In genomic region chr7:22822486-22823141, GRCh38 we compare ENCODE assay signal across 1 cellular context.
TF ChIP-seq lines count a peak whose summit lies in the region.

Gene TOMM7 (minus strand): TSS chr7:22822849. CDS start chr7:22822779, 70 bp downstream.

TF ChIP-seq in K562, 482 proteins besides CTCF, POLR2A, EP300 and RAD21 (continued from another document and continues in another):
- TF ChIP-seq, protein P1, sequence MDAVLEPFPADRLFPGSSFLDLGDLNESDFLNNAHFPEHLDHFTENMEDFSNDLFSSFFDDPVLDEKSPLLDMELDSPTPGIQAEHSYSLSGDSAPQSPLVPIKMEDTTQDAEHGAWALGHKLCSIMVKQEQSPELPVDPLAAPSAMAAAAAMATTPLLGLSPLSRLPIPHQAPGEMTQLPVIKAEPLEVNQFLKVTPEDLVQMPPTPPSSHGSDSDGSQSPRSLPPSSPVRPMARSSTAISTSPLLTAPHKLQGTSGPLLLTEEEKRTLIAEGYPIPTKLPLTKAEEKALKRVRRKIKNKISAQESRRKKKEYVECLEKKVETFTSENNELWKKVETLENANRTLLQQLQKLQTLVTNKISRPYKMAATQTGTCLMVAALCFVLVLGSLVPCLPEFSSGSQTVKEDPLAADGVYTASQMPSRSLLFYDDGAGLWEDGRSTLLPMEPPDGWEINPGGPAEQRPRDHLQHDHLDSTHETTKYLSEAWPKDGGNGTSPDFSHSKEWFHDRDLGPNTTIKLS (IDR thresholded peaks at IDR 0.05; ENCODE audit: borderline replicate concordance, low read depth), result peak; percentile 75; the same call in 1 of the 2 replicates
- TF ChIP-seq NEUROD1 (IDR thresholded peaks at IDR 0.05; ENCODE audit: borderline replicate concordance, low read depth, low read length, partially characterized antibody), result no peak
- TF ChIP-seq GTF2E2 (tag; IDR thresholded peaks at IDR 0.05), result peak; percentile 88
- no peak for TF ChIP-seq ZNF696 (CRISPR knock-in tag; conservative IDR thresholded peaks at IDR 0.05)
- TF ChIP-seq JUNB (CRISPR knock-in tag; conservative IDR thresholded peaks at IDR 0.05), result no peak
- no peak for TF ChIP-seq PURB (CRISPR knock-in tag; IDR thresholded peaks at IDR 0.05; ENCODE audit: low read depth)
- TF ChIP-seq, protein P2, sequence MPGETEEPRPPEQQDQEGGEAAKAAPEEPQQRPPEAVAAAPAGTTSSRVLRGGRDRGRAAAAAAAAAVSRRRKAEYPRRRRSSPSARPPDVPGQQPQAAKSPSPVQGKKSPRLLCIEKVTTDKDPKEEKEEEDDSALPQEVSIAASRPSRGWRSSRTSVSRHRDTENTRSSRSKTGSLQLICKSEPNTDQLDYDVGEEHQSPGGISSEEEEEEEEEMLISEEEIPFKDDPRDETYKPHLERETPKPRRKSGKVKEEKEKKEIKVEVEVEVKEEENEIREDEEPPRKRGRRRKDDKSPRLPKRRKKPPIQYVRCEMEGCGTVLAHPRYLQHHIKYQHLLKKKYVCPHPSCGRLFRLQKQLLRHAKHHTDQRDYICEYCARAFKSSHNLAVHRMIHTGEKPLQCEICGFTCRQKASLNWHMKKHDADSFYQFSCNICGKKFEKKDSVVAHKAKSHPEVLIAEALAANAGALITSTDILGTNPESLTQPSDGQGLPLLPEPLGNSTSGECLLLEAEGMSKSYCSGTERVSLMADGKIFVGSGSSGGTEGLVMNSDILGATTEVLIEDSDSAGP (CRISPR knock-in tag; IDR thresholded peaks at IDR 0.05), result no peak
- no peak for TF ChIP-seq ZNF311 (CRISPR knock-in tag; IDR thresholded peaks at IDR 0.05)
- TF ChIP-seq ZNF174 (CRISPR knock-in tag; IDR thresholded peaks at IDR 0.05), result no peak
- TF ChIP-seq ZNF75A (CRISPR knock-in tag; IDR thresholded peaks at IDR 0.05), result no peak
- TF ChIP-seq SRSF9 (IDR thresholded peaks at IDR 0.05; ENCODE audit: borderline replicate concordance, low read depth, low read length), result no peak
- peak; percentile 94 for TF ChIP-seq RFX1 (IDR thresholded peaks at IDR 0.05)
- TF ChIP-seq, protein P3, sequence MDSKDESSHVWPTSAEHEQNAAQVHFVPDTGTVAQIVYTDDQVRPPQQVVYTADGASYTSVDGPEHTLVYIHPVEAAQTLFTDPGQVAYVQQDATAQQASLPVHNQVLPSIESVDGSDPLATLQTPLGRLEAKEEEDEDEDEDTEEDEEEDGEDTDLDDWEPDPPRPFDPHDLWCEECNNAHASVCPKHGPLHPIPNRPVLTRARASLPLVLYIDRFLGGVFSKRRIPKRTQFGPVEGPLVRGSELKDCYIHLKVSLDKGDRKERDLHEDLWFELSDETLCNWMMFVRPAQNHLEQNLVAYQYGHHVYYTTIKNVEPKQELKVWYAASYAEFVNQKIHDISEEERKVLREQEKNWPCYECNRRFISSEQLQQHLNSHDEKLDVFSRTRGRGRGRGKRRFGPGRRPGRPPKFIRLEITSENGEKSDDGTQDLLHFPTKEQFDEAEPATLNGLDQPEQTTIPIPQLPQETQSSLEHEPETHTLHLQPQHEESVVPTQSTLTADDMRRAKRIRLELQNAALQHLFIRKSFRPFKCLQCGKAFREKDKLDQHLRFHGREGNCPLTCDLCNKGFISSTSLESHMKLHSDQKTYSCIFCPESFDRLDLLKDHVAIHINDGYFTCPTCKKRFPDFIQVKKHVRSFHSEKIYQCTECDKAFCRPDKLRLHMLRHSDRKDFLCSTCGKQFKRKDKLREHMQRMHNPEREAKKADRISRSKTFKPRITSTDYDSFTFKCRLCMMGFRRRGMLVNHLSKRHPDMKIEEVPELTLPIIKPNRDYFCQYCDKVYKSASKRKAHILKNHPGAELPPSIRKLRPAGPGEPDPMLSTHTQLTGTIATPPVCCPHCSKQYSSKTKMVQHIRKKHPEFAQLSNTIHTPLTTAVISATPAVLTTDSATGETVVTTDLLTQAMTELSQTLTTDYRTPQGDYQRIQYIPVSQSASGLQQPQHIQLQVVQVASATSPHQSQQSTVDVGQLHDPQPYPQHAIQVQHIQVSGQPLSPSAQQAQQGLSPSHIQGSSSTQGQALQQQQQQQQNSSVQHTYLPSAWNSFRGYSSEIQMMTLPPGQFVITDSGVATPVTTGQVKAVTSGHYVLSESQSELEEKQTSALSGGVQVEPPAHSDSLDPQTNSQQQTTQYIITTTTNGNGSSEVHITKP (IDR thresholded peaks at IDR 0.05; ENCODE audit: partially characterized antibody), result peak; percentile 54
- no peak for TF ChIP-seq FOSL1 (tag; conservative IDR thresholded peaks at IDR 0.05)
- TF ChIP-seq CAMTA2 (CRISPR knock-in tag; conservative IDR thresholded peaks at IDR 0.05), result no peak
- no peak for TF ChIP-seq SREBF1 (IDR thresholded peaks at IDR 0.05; ENCODE audit: borderline replicate concordance, low read depth, low read length)
- TF ChIP-seq, protein P4, sequence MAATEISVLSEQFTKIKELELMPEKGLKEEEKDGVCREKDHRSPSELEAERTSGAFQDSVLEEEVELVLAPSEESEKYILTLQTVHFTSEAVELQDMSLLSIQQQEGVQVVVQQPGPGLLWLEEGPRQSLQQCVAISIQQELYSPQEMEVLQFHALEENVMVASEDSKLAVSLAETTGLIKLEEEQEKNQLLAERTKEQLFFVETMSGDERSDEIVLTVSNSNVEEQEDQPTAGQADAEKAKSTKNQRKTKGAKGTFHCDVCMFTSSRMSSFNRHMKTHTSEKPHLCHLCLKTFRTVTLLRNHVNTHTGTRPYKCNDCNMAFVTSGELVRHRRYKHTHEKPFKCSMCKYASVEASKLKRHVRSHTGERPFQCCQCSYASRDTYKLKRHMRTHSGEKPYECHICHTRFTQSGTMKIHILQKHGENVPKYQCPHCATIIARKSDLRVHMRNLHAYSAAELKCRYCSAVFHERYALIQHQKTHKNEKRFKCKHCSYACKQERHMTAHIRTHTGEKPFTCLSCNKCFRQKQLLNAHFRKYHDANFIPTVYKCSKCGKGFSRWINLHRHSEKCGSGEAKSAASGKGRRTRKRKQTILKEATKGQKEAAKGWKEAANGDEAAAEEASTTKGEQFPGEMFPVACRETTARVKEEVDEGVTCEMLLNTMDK (IDR thresholded peaks at IDR 0.05; ENCODE audit: borderline replicate concordance, insufficient read depth, low read depth, low read length, poor library complexity, severe bottlenecking), result no peak
- no peak for TF ChIP-seq SRSF3 (IDR thresholded peaks at IDR 0.05; ENCODE audit: insufficient read depth, low read length)
- no peak for TF ChIP-seq ILK (tag; IDR thresholded peaks at IDR 0.05; ENCODE audit: borderline replicate concordance, low read depth)
- no peak; the same call in 1 of the 2 replicates for TF ChIP-seq STAT5A (IDR thresholded peaks at IDR 0.05; ENCODE audit: borderline replicate concordance, low read length)
- peak; percentile 51; the same call in 1 of the 2 replicates for TF ChIP-seq GABPA (tag; conservative IDR thresholded peaks at IDR 0.05; ENCODE audit: low read depth)
- TF ChIP-seq, protein P5, sequence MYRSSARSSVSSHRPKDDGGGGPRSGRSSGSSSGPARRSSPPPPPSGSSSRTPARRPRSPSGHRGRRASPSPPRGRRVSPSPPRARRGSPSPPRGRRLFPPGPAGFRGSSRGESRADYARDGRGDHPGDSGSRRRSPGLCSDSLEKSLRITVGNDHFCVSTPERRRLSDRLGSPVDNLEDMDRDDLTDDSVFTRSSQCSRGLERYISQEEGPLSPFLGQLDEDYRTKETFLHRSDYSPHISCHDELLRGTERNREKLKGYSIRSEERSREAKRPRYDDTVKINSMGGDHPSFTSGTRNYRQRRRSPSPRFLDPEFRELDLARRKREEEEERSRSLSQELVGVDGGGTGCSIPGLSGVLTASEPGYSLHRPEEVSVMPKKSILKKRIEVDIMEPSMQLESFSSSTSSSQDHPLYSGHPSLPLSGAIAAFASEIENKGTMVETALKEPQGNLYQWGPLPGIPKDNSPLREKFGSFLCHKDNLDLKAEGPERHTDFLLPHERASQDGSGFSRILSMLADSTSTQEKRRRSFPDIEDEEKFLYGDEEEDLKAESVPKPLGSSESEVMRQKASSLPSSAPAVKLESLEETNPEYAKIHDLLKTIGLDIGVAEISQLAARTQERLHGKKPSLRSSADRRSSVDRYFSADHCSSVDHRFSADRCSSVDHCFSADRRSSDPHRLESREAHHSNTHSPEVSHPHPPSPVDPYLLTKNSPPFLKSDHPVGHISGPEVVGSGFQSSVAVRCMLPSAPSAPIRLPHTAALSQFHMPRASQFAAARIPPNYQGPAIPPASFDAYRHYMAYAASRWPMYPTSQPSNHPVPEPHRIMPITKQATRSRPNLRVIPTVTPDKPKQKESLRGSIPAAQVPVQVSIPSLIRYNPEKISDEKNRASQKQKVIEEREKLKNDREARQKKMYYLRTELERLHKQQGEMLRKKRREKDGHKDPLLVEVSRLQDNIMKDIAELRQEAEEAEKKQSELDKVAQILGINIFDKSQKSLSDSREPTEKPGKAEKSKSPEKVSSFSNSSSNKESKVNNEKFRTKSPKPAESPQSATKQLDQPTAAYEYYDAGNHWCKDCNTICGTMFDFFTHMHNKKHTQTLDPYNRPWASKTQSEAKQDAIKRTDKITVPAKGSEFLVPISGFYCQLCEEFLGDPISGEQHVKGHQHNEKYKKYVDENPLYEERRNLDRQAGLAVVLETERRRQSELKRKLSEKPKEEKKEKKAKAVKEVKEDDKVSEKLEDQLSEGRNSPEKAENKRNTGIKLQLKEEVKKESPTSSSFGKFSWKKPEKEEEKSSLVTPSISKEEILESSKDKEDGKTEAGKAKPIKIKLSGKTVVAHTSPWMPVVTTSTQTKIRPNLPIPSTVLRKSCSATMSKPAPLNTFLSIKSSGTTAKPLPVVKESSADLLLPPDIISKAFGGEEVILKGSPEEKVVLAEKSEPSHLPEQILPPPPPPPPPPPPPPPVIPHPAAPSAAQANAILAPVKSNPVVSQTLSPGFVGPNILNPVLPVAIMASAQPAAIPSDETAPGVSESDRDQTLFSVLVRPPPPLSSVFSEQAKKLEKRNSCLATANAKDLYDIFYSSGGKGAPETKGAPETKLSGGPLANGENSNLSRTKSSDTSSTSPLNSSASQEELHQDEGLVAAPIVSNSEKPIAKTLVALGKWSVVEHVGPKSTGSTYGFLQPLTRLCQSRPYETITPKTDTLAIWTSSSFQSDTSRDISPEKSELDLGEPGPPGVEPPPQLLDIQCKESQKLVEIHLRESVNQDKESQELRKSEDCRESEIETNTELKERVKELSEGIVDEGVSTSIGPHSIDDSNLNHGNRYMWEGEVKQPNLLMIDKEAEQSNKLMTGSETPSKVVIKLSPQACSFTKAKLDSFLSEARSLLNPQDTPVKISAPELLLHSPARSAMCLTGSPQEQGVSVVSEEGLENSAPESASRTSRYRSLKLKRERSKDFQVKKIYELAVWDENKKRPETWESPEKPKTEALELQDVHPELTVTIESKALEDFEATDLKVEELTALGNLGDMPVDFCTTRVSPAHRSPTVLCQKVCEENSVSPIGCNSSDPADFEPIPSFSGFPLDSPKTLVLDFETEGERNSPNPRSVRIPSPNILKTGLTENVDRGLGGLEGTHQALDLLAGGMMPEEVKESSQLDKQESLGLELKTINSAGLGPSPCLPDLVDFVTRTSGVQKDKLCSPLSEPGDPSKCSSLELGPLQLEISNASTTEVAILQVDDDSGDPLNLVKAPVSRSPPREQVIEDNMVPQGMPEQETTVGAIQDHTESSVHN (IDR thresholded peaks at IDR 0.05; ENCODE audit: borderline replicate concordance in 1 of 2, low read depth in 1 of 2), result no peak
- no peak for TF ChIP-seq POLR3A (IDR thresholded peaks at IDR 0.05; ENCODE audit: borderline replicate concordance, extremely low read depth, insufficient read depth, insufficient read length)
- TF ChIP-seq ZNF584 (CRISPR knock-in tag; IDR thresholded peaks at IDR 0.05; ENCODE audit: low read depth), result no peak
- TF ChIP-seq VEZF1 (CRISPR knock-in tag; IDR thresholded peaks at IDR 0.05), result peak; percentile 10; the same call in 1 of the 2 replicates
- TF ChIP-seq, protein P6, sequence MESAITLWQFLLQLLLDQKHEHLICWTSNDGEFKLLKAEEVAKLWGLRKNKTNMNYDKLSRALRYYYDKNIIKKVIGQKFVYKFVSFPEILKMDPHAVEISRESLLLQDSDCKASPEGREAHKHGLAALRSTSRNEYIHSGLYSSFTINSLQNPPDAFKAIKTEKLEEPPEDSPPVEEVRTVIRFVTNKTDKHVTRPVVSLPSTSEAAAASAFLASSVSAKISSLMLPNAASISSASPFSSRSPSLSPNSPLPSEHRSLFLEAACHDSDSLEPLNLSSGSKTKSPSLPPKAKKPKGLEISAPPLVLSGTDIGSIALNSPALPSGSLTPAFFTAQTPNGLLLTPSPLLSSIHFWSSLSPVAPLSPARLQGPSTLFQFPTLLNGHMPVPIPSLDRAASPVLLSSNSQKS (CRISPR knock-in tag; IDR thresholded peaks at IDR 0.05), result no peak
- TF ChIP-seq HDAC3 (IDR thresholded peaks at IDR 0.05; ENCODE audit: borderline replicate concordance, partially characterized antibody), result no peak
- TF ChIP-seq, protein P7, sequence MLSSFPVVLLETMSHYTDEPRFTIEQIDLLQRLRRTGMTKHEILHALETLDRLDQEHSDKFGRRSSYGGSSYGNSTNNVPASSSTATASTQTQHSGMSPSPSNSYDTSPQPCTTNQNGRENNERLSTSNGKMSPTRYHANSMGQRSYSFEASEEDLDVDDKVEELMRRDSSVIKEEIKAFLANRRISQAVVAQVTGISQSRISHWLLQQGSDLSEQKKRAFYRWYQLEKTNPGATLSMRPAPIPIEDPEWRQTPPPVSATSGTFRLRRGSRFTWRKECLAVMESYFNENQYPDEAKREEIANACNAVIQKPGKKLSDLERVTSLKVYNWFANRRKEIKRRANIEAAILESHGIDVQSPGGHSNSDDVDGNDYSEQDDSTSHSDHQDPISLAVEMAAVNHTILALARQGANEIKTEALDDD (IDR thresholded peaks at IDR 0.05), result no peak
- no peak for TF ChIP-seq PHB (CRISPR knock-in tag; IDR thresholded peaks at IDR 0.05)
- no peak; a peak in 1 of 4 replicates for TF ChIP-seq HDAC1 (IDR thresholded peaks at IDR 0.05)
- TF ChIP-seq SMAD1 (IDR thresholded peaks at IDR 0.05; ENCODE audit: low read depth, low read length, partially characterized antibody), result peak; percentile 43
- no peak for TF ChIP-seq LARP7 (IDR thresholded peaks at IDR 0.05)
